ENCODE assay signal across 8 cellular contexts in genomic region chr1:200888349-200888838, GRCh38. TPM values are rescaled to one million over a fixed set of nuclear protein-coding genes. Genes with fewer than 3 reads are reported as not detected.
A peak's percentile ranks its signal among the peaks of the same experiment; 100 is the strongest.
DNase-seq lines count a peak whose midpoint lies in the region; ATAC-seq and TF ChIP-seq lines count a peak whose summit lies in the region.

No MANE protein-coding gene starts in this region.

- H3K4me1 ChIP-seq in left lung (peaks cover 11 to 34% of the 10 kb centered on the region in 2 donors), Caco-2 (peaks cover 7% of the 10 kb centered on the region)

- DNase-seq in GDM1 (lab: John Stamatoyannopoulos, UW) (peak; percentile 72), HuH-7 (ENCODE audit: low spot score) (peak; percentile 55), left lung (no peak), SK-N-DZ (ENCODE audit: low spot score) (no peak), Caco-2 (no peak), T1000 (lab: John Stamatoyannopoulos, UW) (no peak)
- DNase-seq in activated CD4-positive, alpha-beta T cell treated with anti-CD3 and anti-CD28 coated beads, Interleukin-2, amount 10 ng/mL, durations not matched to agents 7 days and 5 days, result peak; percentile 67

- intact Hi-C loops in left lung (cut with DNase I), result no loop called here
- intact Hi-C loops in Caco-2 (cut with micrococcal nuclease; ENCODE audit: unreplicated experiment), result no loop called here

- peak overlapping the region in 1 of 2 donors; percentile 48 for H3K27ac ChIP-seq in left lung

- H3K9me3 Mint-ChIP-seq in activated CD4-positive, alpha-beta T cell treated with anti-CD3 and anti-CD28 coated beads, Interleukin-2, amount 10 ng/mL, durations not matched to agents 7 days and 5 days, result no peaks in the 10 kb centered on the region
- H3K9me3 Mint-ChIP-seq in Caco-2 (ENCODE audit: unreplicated experiment), result no peaks in the 10 kb centered on the region

- H3K36me3 ChIP-seq in left lung (no peaks in the 10 kb centered on the region), Caco-2 (ENCODE audit: control insufficient read depth, insufficient read depth, low read length) (no peaks in the 10 kb centered on the region)

- H3K27me3 Mint-ChIP-seq in activated CD4-positive, alpha-beta T cell treated with anti-CD3 and anti-CD28 coated beads, Interleukin-2, amount 10 ng/mL, durations not matched to agents 7 days and 5 days, result peaks cover 52% of the 10 kb centered on the region
- H3K27me3 Mint-ChIP-seq in Caco-2 (ENCODE audit: insufficient read depth, unreplicated experiment), result no peaks in the 10 kb centered on the region

- no TSS peak for BruUV-seq in Caco-2 (replicated peaks; lab: Mats Ljungman, UMichigan)

- CTCF ChIA-PET in activated CD4-positive, alpha-beta T cell treated with anti-CD3 and anti-CD28 coated beads, Interleukin-2, amount 10 ng/mL, durations not matched to agents 7 days and 5 days (lab: Charles Lee), result interaction anchor here (0.6 to 1.6 kb wide), 4 partner anchors 11 to 1146 kb away, joined by 3 to 5 read pairs (median 4); no protein-coding TSS in a partner anchor
- CTCF ChIA-PET in Caco-2 (lab: Charles Lee), result interaction anchor here (0.7 kb wide), 1 partner anchor 29 kb away, joined by 3 read pairs; no protein-coding TSS in a partner anchor

- no peaks in the 10 kb centered on the region for H3K36me3 Mint-ChIP-seq in activated CD4-positive, alpha-beta T cell treated with anti-CD3 and anti-CD28 coated beads, Interleukin-2, amount 10 ng/mL, durations not matched to agents 7 days and 5 days (ENCODE audit: low read depth)
- peaks cover 17% of the 10 kb centered on the region for H3K36me3 Mint-ChIP-seq in Caco-2 (ENCODE audit: insufficient read depth, unreplicated experiment)

- H3K27me3 ChIP-seq in left lung (peaks cover 0 to 35% of the 10 kb centered on the region in 2 donors), Caco-2 (replicated peaks; ENCODE audit: control insufficient read depth, insufficient read depth, low read length) (no peaks in the 10 kb centered on the region)

- no peak for TF ChIP-seq CTCF in left lung (IDR thresholded peaks at IDR 0.05)
- no peak for TF ChIP-seq CTCF in Caco-2 (IDR thresholded peaks at IDR 0.05; ENCODE audit: insufficient read depth in 1 of 2, low read depth in 1 of 2, low read length in 1 of 2, severe bottlenecking in 1 of 2, unreplicated experiment in 1 of 2)

- POLR2A ChIA-PET in activated CD4-positive, alpha-beta T cell treated with anti-CD3 and anti-CD28 coated beads, Interleukin-2, amount 10 ng/mL, durations not matched to agents 7 days and 5 days (lab: Charles Lee), result no interaction called here
- POLR2A ChIA-PET in Caco-2 (lab: Charles Lee), result no interaction called here

- ATAC-seq in GM21390 (IDR thresholded peaks at IDR 0.05; ENCODE audit: unreplicated experiment) (peak; percentile 90), left lung (peak; percentile 10)

- H3K27ac Mint-ChIP-seq in activated CD4-positive, alpha-beta T cell treated with anti-CD3 and anti-CD28 coated beads, Interleukin-2, amount 10 ng/mL, durations not matched to agents 7 days and 5 days, result no peak overlapping the region
- no peak overlapping the region for H3K27ac Mint-ChIP-seq in Caco-2 (ENCODE audit: unreplicated experiment)

- H3K9me3 ChIP-seq in left lung (no peaks in the 10 kb centered on the region), Caco-2 (no peaks in the 10 kb centered on the region)

- no peak overlapping the region for H3K4me3 Mint-ChIP-seq in activated CD4-positive, alpha-beta T cell treated with anti-CD3 and anti-CD28 coated beads, Interleukin-2, amount 10 ng/mL, durations not matched to agents 7 days and 5 days
- H3K4me3 Mint-ChIP-seq in Caco-2 (ENCODE audit: unreplicated experiment), result no peak overlapping the region

- peaks cover 51% of the 10 kb centered on the region for H3K4me1 Mint-ChIP-seq in activated CD4-positive, alpha-beta T cell treated with anti-CD3 and anti-CD28 coated beads, Interleukin-2, amount 10 ng/mL, durations not matched to agents 7 days and 5 days
- H3K4me1 Mint-ChIP-seq in Caco-2 (ENCODE audit: low read depth, unreplicated experiment), result peaks cover 23% of the 10 kb centered on the region

- H3K4me3 ChIP-seq in left lung (no peak overlapping the region), Caco-2 (ENCODE audit: low read depth, low read length) (no peak overlapping the region)

RNA-seq across cellular contexts. Expression of gene INAVA, which starts 6.3 kb away (rescaled TPM):
- total RNA-seq in activated CD4-positive, alpha-beta T cell treated with anti-CD3 and anti-CD28 coated beads, Interleukin-2, amount 10 ng/mL, durations not matched to agents 7 days and 5 days, result not detected
- 10 to 100 TPM in 1 of 2 donors, 1 to 10 TPM in 1; 5.5 to 23.7 TPM for total RNA-seq in left lung
- 2.0 and 6.7 TPM in 2 replicates for polyA plus RNA-seq in SK-N-DZ (2014; cell fraction: cytosol; rRNA removed)
- polyA plus RNA-seq in SK-N-DZ (2014; cell fraction: nucleus; rRNA removed), result 4.0 and 13.0 TPM in 2 replicates
- total RNA-seq in Caco-2 (2022), result 112 and 123 TPM in 2 replicates

RNA-seq across cellular contexts. Expression of gene GPR25, which starts 15.6 kb away (rescaled TPM):
- total RNA-seq in activated CD4-positive, alpha-beta T cell treated with anti-CD3 and anti-CD28 coated beads, Interleukin-2, amount 10 ng/mL, durations not matched to agents 7 days and 5 days, result not detected
- under 1 TPM; 0.26 to 0.52 TPM for total RNA-seq in left lung
- polyA plus RNA-seq in SK-N-DZ (2014; cell fraction: cytosol; rRNA removed), result not detected in 2 replicates
- not detected in 2 replicates for polyA plus RNA-seq in SK-N-DZ (2014; cell fraction: nucleus; rRNA removed)
- total RNA-seq in Caco-2 (2022), result not detected in 2 replicates

Comparison
In these comparisons a context has a peak if more than half of its experiments do, and no peak if none do; other contexts are left out.
1. DNase-seq: peak in GDM1 (single experiment), HuH-7 (single experiment) and activated CD4-positive, alpha-beta T cell treated with anti-CD3 and anti-CD28 coated beads, Interleukin-2, amount 10 ng/mL, durations not matched to agents 7 days and 5 days (single experiment); none in left lung (0 of 2), SK-N-DZ (single experiment), Caco-2 (0 of 2) and T1000 (single experiment).
2. RNA of gene INAVA, which starts 6.3 kb away (total RNA-seq): 112 to 123 TPM in Caco-2 and 5.5 to 23.7 TPM in left lung; not detected in activated CD4-positive, alpha-beta T cell treated with anti-CD3 and anti-CD28 coated beads, Interleukin-2, amount 10 ng/mL, durations not matched to agents 7 days and 5 days; every median in the first group is over 4 times any median in the second.